Comparison of ENCODE assay signal across 21 cellular contexts in genomic region chr18:36181386-36181785, GRCh38.
"Had no signal": no experiment of that assay in that cellular context is flagged by ENCODE, and none has a peak within 500 bp of the region (broad histone marks: within the 10 kb centered on the region; RNA-seq: fewer than 3 reads in every experiment).

No MANE protein-coding gene starts in this region.

- H3K9me3 Mint-ChIP-seq: effector memory CD8-positive, alpha-beta T cell; natural killer cell; neural crest cell; stimulated activated effector memory CD8-positive, alpha-beta T cell treated with anti-CD3 and anti-CD28 coated beads, Interleukin-12 subunit alpha, Interleukin-12 subunit beta, amount 100 ng/mL, for 72 hours; type B pancreatic cell had no signal

- ATAC-seq: effector memory CD8-positive, alpha-beta T cell; foreskin keratinocyte; mucosa of descending colon; natural killer cell; pancreas; stimulated activated effector memory CD8-positive, alpha-beta T cell treated with anti-CD3 and anti-CD28 coated beads, Interleukin-12 subunit alpha, Interleukin-12 subunit beta, amount 100 ng/mL, for 72 hours; stimulated activated naive CD8-positive, alpha-beta T cell treated with anti-CD3 and anti-CD28 coated beads, Interleukin-15, Interleukin-2, amounts not matched to agents 100 U/mL and 50 U/mL, for 24 hours had no signal

- DNase-seq: effector memory CD8-positive, alpha-beta T cell; esophagus squamous epithelium; foreskin keratinocyte; kidney; left cardiac atrium; left ventricle myocardium superior; mucosa of descending colon; natural killer cell; pancreas; right cardiac atrium; small intestine; stimulated activated CD4-positive, alpha-beta T cell treated with anti-CD3 and anti-CD28 coated beads, Interleukin-4, amount 100 ng/mL, for 1 hour; stimulated activated CD8-positive, alpha-beta memory T cell treated with anti-CD3 and anti-CD28 coated beads, Interleukin-4, amount 100 ng/mL, for 48 hours; stimulated activated naive CD8-positive, alpha-beta T cell treated with anti-CD3 and anti-CD28 coated beads, Interleukin-15, Interleukin-2, amounts not matched to agents 100 U/mL and 50 U/mL, for 24 hours; thyroid gland had no signal

- H3K27me3 Mint-ChIP-seq: effector memory CD8-positive, alpha-beta T cell had no signal

- H3K4me3 Mint-ChIP-seq: effector memory CD8-positive, alpha-beta T cell; natural killer cell; neural crest cell; stimulated activated effector memory CD8-positive, alpha-beta T cell treated with anti-CD3 and anti-CD28 coated beads, Interleukin-12 subunit alpha, Interleukin-12 subunit beta, amount 100 ng/mL, for 72 hours; type B pancreatic cell had no signal

- H3K27me3 ChIP-seq: pancreas, suprapubic skin, thyroid gland had no signal

- H3K27ac ChIP-seq: esophagus squamous epithelium, foreskin keratinocyte, pancreas, suprapubic skin, thyroid gland had no signal

- H3K9me3 ChIP-seq: esophagus squamous epithelium, mucosa of descending colon, pancreas, suprapubic skin, thyroid gland had no signal

- H3K27ac Mint-ChIP-seq: natural killer cell; progenitor cell of endocrine pancreas; stimulated activated effector memory CD8-positive, alpha-beta T cell treated with anti-CD3 and anti-CD28 coated beads, Interleukin-12 subunit alpha, Interleukin-12 subunit beta, amount 100 ng/mL, for 72 hours; type B pancreatic cell had no signal

- H3K4me3 ChIP-seq: esophagus squamous epithelium, lung, mucosa of descending colon, pancreas, suprapubic skin, thyroid gland had no signal

- H3K4me1 ChIP-seq: foreskin keratinocyte, pancreas had no signal
